25 cellular contexts compared by ENCODE assay signal in genomic region chr13:90889906-90890305, GRCh38.
"Had no signal": no experiment of that assay in that cellular context is flagged by ENCODE, and none has a peak within 500 bp of the region (broad histone marks: within the 10 kb centered on the region; RNA-seq: fewer than 3 reads in every experiment).

No MANE protein-coding gene starts in this region.

- H3K4me1 ChIP-seq: SJSA1 had no signal

- H3K4me3 ChIP-seq: cardiac muscle cell, MG63, SJSA1 had no signal

- DNase-seq: activated B cell treated with CpG ODN at 0.5 μM for 24 hours; activated CD4-positive, alpha-beta memory T cell treated with anti-CD3 and anti-CD28 coated beads for 36 hours; activated CD4-positive, alpha-beta T cell treated with anti-CD3 and anti-CD28 coated beads for 1 hour; activated CD4-positive, alpha-beta T cell treated with anti-CD3 and anti-CD28 coated beads, Interleukin-2, amount 10 ng/mL, durations not matched to agents 24 days and 14 days; activated gamma-delta T cell; activated naive CD4-positive, alpha-beta T cell treated with anti-CD3 and anti-CD28 coated beads, Interleukin-2, amount 10 ng/mL, durations not matched to agents 7 days and 5 days; activated naive CD8-positive, alpha-beta T cell treated with anti-CD3 and anti-CD28 coated beads for 36 hours; activated T-cell treated with anti-CD3 and anti-CD28 coated beads for 4 hours; activated T-cell treated with anti-CD3 and anti-CD28 coated beads, Interleukin-2, amount 50 U/mL, for 48 hours; brain microvascular endothelial cell; IMR-90; KG1; MG63; NCI-H1092 treated with DMSO at 0.1 percent for 48 hours; NCI-H1436; NCI-H1694 treated with DMSO at 0.1 percent for 48 hours; NCI-H2029 treated with DMSO at 0.1 percent for 48 hours; NCI-H2227 treated with DMSO at 0.1 percent for 48 hours; PC-3; SHP77; SW 1271 had no signal

- H3K36me3 ChIP-seq: brain microvascular endothelial cell, cardiac muscle cell, MG63, SJSA1 had no signal

- ATAC-seq: activated T-helper 17 cell treated with anti-CD3 and anti-CD28 coated beads, Interleukin-2, amount 50 U/mL, for 72 hours; PC-3; SK-N-SH treated with all-trans-retinoic acid at 6 μM for 48 hours had no signal

- H3K27me3 ChIP-seq: brain microvascular endothelial cell, cardiac muscle cell, MG63, SJSA1 had no signal

- H3K27ac ChIP-seq: brain microvascular endothelial cell, cardiac muscle cell, SJSA1 had no signal
